In genomic region chr2:24824966-24825882, GRCh38 we compare ENCODE assay signal across 9 cellular contexts. TPM values are rescaled to one million over a fixed set of nuclear protein-coding genes. Genes with fewer than 3 reads are reported as not detected.
DNase-seq lines count a peak whose midpoint lies in the region; ATAC-seq and TF ChIP-seq lines count a peak whose summit lies in the region.
"Had no signal": no experiment of that assay in that cellular context is flagged by ENCODE, and none has a peak within 500 bp of the region (broad histone marks: within the 10 kb centered on the region; RNA-seq: fewer than 3 reads in every experiment).

No MANE protein-coding gene starts in this region.

- no peak overlapping the region for H2AK5ac ChIP-seq in IMR-90 (ENCODE audit: low read depth, low read length)

- no peak overlapping the region for H2BK15ac ChIP-seq in IMR-90 (ENCODE audit: low read depth, low read length)

- peaks cover 34% of the 10 kb centered on the region for H3K36me3 ChIP-seq in IMR-90 (ENCODE audit: control insufficient read depth, insufficient read depth, low read length)

- peak overlapping the region; percentile 22 for H3K27ac Mint-ChIP-seq in activated naive CD8-positive, alpha-beta T cell treated with anti-CD3 and anti-CD28 coated beads, Interleukin-2, amount 50 U/mL, for 24 hours
- H3K27ac Mint-ChIP-seq in nephron, result no peak overlapping the region

- H3K79me1 ChIP-seq in IMR-90 (ENCODE audit: low read depth in 1 of 2, low read length in 2 of 2), result peaks cover 0 to 24% of the 10 kb centered on the region in 2 experiments; a peak in 1 of 4 replicates

- peaks cover 49% of the 10 kb centered on the region for H3K36me3 Mint-ChIP-seq in activated naive CD8-positive, alpha-beta T cell treated with anti-CD3 and anti-CD28 coated beads, Interleukin-2, amount 50 U/mL, for 24 hours (ENCODE audit: low read depth)
- H3K36me3 Mint-ChIP-seq in nephron (ENCODE audit: low read depth), result peaks cover 31% of the 10 kb centered on the region

- no peaks in the 10 kb centered on the region for H3K4me1 ChIP-seq in IMR-90 (ENCODE audit: control insufficient read depth, insufficient read depth, low read length)

- intact Hi-C loops in IMR-90 (cut with micrococcal nuclease), result loop anchor here (5.0 kb wide), 2 partner anchors 147 to 333 kb away; partner anchors contain the start of genes DNAJC27 and NCOA1

- H3K23ac ChIP-seq in IMR-90 (ENCODE audit: low read depth, low read length), result no peak overlapping the region

- H3K18ac ChIP-seq in IMR-90 (ENCODE audit: low read depth, low read length), result no peak overlapping the region

- no peak overlapping the region for H3K14ac ChIP-seq in IMR-90 (replicated peaks; ENCODE audit: low read depth, low read length)

- 0 out of 2 replicates have a peak overlapping the region, but pooled peaks have one; percentile 22 for H3K4ac ChIP-seq in IMR-90 (ENCODE audit: low read depth, low read length)

- 100% methylated on average over 1 of the region's 16 CpGs; no CpG with 5 or more reads in 1 of the 2 experiments for WGBS in IMR-90 (ENCODE audit: extremely low coverage in 2 of 2, insufficient read length in 1 of 2), 2 experiments

- peak; percentile 31 for DNase-seq in DMS 273 (lab: John Stamatoyannopoulos, UW; ENCODE audit: unreplicated experiment)
- DNase-seq in DMS 273 treated with DMSO at 0.1 percent for 48 hours (lab: John Stamatoyannopoulos, UW), result no peak
- DNase-seq in IMR-90, result no peak
- peak; percentile 48 for DNase-seq in activated naive CD8-positive, alpha-beta T cell treated with anti-CD3 and anti-CD28 coated beads, Interleukin-2, amount 50 U/mL, for 24 hours
- no peak for DNase-seq in omental fat pad (ENCODE audit: low spot score)

- H4K91ac ChIP-seq in IMR-90 (ENCODE audit: insufficient read depth, low read depth, low read length), result no peak overlapping the region

- no peak overlapping the region for H3K4me3 ChIP-seq in IMR-90 (ENCODE audit: insufficient read depth, low read depth, low read length)

- H3K4me3 Mint-ChIP-seq in activated naive CD8-positive, alpha-beta T cell treated with anti-CD3 and anti-CD28 coated beads, Interleukin-2, amount 50 U/mL, for 24 hours, result no peak overlapping the region
- no peak overlapping the region for H3K4me3 Mint-ChIP-seq in nephron

- H2BK120ac ChIP-seq in IMR-90 (ENCODE audit: low read depth, low read length), result no peak overlapping the region

- TF ChIP-seq RAD21 in IMR-90 (IDR thresholded peaks at IDR 0.05; ENCODE audit: low read length), result peak; percentile 11; the same call in 1 of the 2 replicates

- BruUV-seq in IMR-90 (replicated peaks; lab: Mats Ljungman, UMichigan), result no TSS peak

- no peak overlapping the region for H2BK20ac ChIP-seq in IMR-90 (ENCODE audit: low read depth, low read length)

- dilution Hi-C loops in IMR-90 (cut with HindIII; ENCODE audit: low sequenced_read_pairs, unreplicated experiment), result no loop called here

- no peak overlapping the region for H3K9ac ChIP-seq in IMR-90 (ENCODE audit: low read depth, low read length)

- H3K56ac ChIP-seq in IMR-90 (ENCODE audit: extremely low read depth, insufficient read depth, low read length), result no peak overlapping the region

- no peak overlapping the region for H4K8ac ChIP-seq in IMR-90 (ENCODE audit: low read depth in 2 of 2, low read length in 2 of 2)

- H4K20me1 ChIP-seq in IMR-90 (ENCODE audit: insufficient read depth, low read length), result 0 out of 2 replicates have a peak, but pooled peaks cover 4% of the 10 kb centered on the region

- ATAC-seq in IMR-90 (ENCODE audit: low read depth), result no peak
- peak; percentile 31 for ATAC-seq in activated naive CD8-positive, alpha-beta T cell treated with anti-CD3 and anti-CD28 coated beads, Interleukin-2, amount 50 U/mL, for 24 hours
- no peak for ATAC-seq in omental fat pad (ENCODE audit: low FRiP score)
- ATAC-seq in HG03521 (IDR thresholded peaks at IDR 0.05; ENCODE audit: unreplicated experiment), result no peak
- no peak for ATAC-seq in GM18858 (IDR thresholded peaks at IDR 0.05; ENCODE audit: unreplicated experiment)
- ATAC-seq: left colon had no signal

- TF ChIP-seq CTCF in IMR-90 (conservative IDR thresholded peaks at IDR 0.05; ENCODE audit: low read depth, low read length), result peak; percentile 33; the same call in 1 of the 2 replicates
- peak; percentile 24 to 34 (median 29) for TF ChIP-seq CTCF in nephron (IDR thresholded peaks at IDR 0.05; ENCODE audit: unreplicated experiment in 3 of 3)
- TF ChIP-seq CTCF in omental fat pad (IDR thresholded peaks at IDR 0.05), result no peak

- no peaks in the 10 kb centered on the region for H3K9me3 Mint-ChIP-seq in activated naive CD8-positive, alpha-beta T cell treated with anti-CD3 and anti-CD28 coated beads, Interleukin-2, amount 50 U/mL, for 24 hours
- H3K9me3 Mint-ChIP-seq in nephron, result no peaks in the 10 kb centered on the region

- TF ChIP-seq POLR2A in IMR-90 (IDR thresholded peaks at IDR 0.05; ENCODE audit: low read depth, low read length), result no peak

- H3K27ac ChIP-seq in IMR-90 (ENCODE audit: insufficient read depth, low read length), result no peak overlapping the region

- H3K4me2 ChIP-seq in IMR-90 (ENCODE audit: low read depth, low read length), result no peak overlapping the region

- H3K27me3 ChIP-seq in IMR-90 (ENCODE audit: control insufficient read depth, insufficient read depth, low read length), result no peaks in the 10 kb centered on the region

- no peak overlapping the region for H2AK9ac ChIP-seq in IMR-90 (replicated peaks; ENCODE audit: low read depth, low read length, poor library complexity)

- CTCF ChIA-PET in IMR-90 (lab: Yijun Ruan, JAX), result no interaction called here

- POLR2A ChIA-PET in IMR-90 (lab: Charles Lee; ENCODE audit: unreplicated experiment), result interaction anchor here (0.6 kb wide), 1 partner anchor 160 kb away, joined by 3 read pairs; no protein-coding TSS in a partner anchor

- H3K4me1 Mint-ChIP-seq in activated naive CD8-positive, alpha-beta T cell treated with anti-CD3 and anti-CD28 coated beads, Interleukin-2, amount 50 U/mL, for 24 hours, result peaks cover 22% of the 10 kb centered on the region
- peaks cover 31% of the 10 kb centered on the region for H3K4me1 Mint-ChIP-seq in nephron

- no peak overlapping the region for H2AFZ ChIP-seq in IMR-90 (replicated peaks; ENCODE audit: low read length, poor library complexity)

- H4K5ac ChIP-seq in IMR-90 (ENCODE audit: low read depth, low read length), result no peak overlapping the region

- H3K27me3 Mint-ChIP-seq in activated naive CD8-positive, alpha-beta T cell treated with anti-CD3 and anti-CD28 coated beads, Interleukin-2, amount 50 U/mL, for 24 hours, result no peaks in the 10 kb centered on the region
- no peaks in the 10 kb centered on the region for H3K27me3 Mint-ChIP-seq in nephron (ENCODE audit: low read depth)

- H3K9me1 ChIP-seq in IMR-90 (ENCODE audit: insufficient read depth, low read length), result 0 out of 2 replicates have a peak, but pooled peaks cover 2% of the 10 kb centered on the region

- in situ Hi-C loops in IMR-90 (cut with MboI; ENCODE audit: low sequenced_read_pairs), result loop anchor here (5.0 kb wide), 2 partner anchors 213 to 418 kb away; no protein-coding TSS in a partner anchor

- H3K9me3 ChIP-seq in IMR-90 (ENCODE audit: control insufficient read depth, insufficient read depth, low read length), result no peaks in the 10 kb centered on the region

- no peak overlapping the region for H2BK5ac ChIP-seq in IMR-90 (ENCODE audit: low read depth, low read length, poor library complexity, severe bottlenecking)

TF ChIP-seq in IMR-90, 13 proteins besides CTCF, POLR2A, EP300 and RAD21:
- TF ChIP-seq BHLHE40 (IDR thresholded peaks at IDR 0.05; ENCODE audit: low read depth, low read length) (no peak), MAFK (IDR thresholded peaks at IDR 0.05; ENCODE audit: low read depth, low read length) (no peak), ELK1 (IDR thresholded peaks at IDR 0.05; ENCODE audit: borderline replicate concordance, low read depth, low read length) (no peak), USF2 (IDR thresholded peaks at IDR 0.05; ENCODE audit: low read depth, low read length) (no peak), SMC3 (IDR thresholded peaks at IDR 0.05; ENCODE audit: low read depth, low read length) (no peak), FOS (IDR thresholded peaks at IDR 0.05; ENCODE audit: low read depth, low read length) (no peak), NFE2L2 (IDR thresholded peaks at IDR 0.05; ENCODE audit: low read depth, low read length) (no peak), RCOR1 (IDR thresholded peaks at IDR 0.05; ENCODE audit: insufficient replicate concordance, low read length) (no peak), CHD1 (IDR thresholded peaks at IDR 0.05; ENCODE audit: low read depth, low read length) (no peak), MAZ (IDR thresholded peaks at IDR 0.05; ENCODE audit: borderline replicate concordance, low read depth, low read length) (no peak), MXI1 (IDR thresholded peaks at IDR 0.05; ENCODE audit: borderline replicate concordance, low read depth, low read length) (no peak), CEBPB (IDR thresholded peaks at IDR 0.05; ENCODE audit: low read depth, low read length) (no peak), RFX5 (IDR thresholded peaks at IDR 0.05; ENCODE audit: low read depth, low read length) (no peak)

RNA-seq across cellular contexts. Expression of gene CENPO, which starts 32.0 kb away (rescaled TPM):
- total RNA-seq in IMR-90 (2012; rRNA removed) (24.2 and 27.2 TPM in 2 replicates), omental fat pad (10 to 100 TPM in 1 of 4 donors, 1 to 10 TPM in 3; 1.9 to 14.2 (median 6.1) TPM)
- 20.1 and 21.7 TPM in 2 replicates for polyA plus RNA-seq in IMR-90 (2012; rRNA removed)
- polyA plus RNA-seq in IMR-90 (2012; cell fraction: cytosol; rRNA removed), result 8.6 and 12.2 TPM in 2 replicates
- 21.5 and 31.5 TPM in 2 replicates for polyA plus RNA-seq in IMR-90 (2012; cell fraction: nucleus; rRNA removed; ENCODE audit: low replicate concordance)

RNA-seq across cellular contexts. Expression of gene PTRHD1, which starts 32.0 kb away (rescaled TPM):
- 11.7 and 17.2 TPM in 2 replicates for total RNA-seq in IMR-90 (2012; rRNA removed)
- polyA plus RNA-seq in IMR-90 (2012; rRNA removed), result 30.9 and 40.2 TPM in 2 replicates
- 36.0 and 59.4 TPM in 2 replicates for polyA plus RNA-seq in IMR-90 (2012; cell fraction: cytosol; rRNA removed)
- polyA plus RNA-seq in IMR-90 (2012; cell fraction: nucleus; rRNA removed; ENCODE audit: low replicate concordance), result 10.1 and 10.7 TPM in 2 replicates
- 10 to 100 TPM; 17.4 to 30.3 (median 21.6) TPM for total RNA-seq in omental fat pad

Comparison
In these comparisons a context has a peak if more than half of its experiments do, and no peak if none do; other contexts are left out.
1. DNase-seq: peak in DMS 273 (single experiment) and activated naive CD8-positive, alpha-beta T cell treated with anti-CD3 and anti-CD28 coated beads, Interleukin-2, amount 50 U/mL, for 24 hours (single experiment); none in DMS 273 treated with DMSO at 0.1 percent for 48 hours (single experiment), IMR-90 (single experiment) and omental fat pad (single experiment).
2. CTCF ChIP-seq: peak in IMR-90 (single experiment) and nephron (3 of 3); none in omental fat pad (0 of 3).